8 cellular contexts compared by ENCODE assay signal in the genomic region with DNA sequence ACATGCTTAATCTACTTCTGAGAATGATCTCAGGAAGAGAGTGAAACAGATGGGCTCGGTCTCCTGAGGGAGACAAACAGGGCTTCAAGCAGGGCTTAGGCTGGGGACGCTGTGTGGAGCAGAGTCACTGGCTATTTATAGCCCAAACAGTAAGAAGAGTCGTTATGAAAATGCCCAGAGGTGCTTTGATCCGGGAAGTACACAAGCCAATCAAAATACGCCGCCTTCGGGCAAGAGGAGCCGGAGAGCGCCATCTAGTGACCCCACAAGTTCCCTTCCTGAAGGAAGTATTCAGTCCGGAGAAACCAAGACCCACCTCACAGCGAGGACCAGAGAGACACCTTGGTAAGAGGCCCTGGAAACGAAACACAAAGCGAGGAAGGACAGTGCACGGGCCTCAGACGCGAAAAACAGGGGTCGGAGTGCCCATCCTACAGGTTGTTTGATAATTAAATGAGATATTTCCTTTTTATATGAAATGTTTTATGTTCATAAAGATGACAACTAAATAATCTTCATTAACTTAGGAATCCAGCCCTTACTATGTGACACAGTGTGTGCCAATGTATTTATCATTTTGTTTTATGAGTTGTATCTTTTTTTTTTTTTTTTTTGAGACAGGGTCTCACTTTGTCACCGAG. TPM values are rescaled to one million over a fixed set of nuclear protein-coding genes. Genes with fewer than 3 reads are reported as not detected.
A peak's percentile ranks its signal among the peaks of the same experiment; 100 is the strongest.
DNase-seq lines count a peak whose midpoint lies in the region; ATAC-seq and TF ChIP-seq lines count a peak whose summit lies in the region.

No MANE protein-coding gene starts in this region.

- ATAC-seq in HG03354 (IDR thresholded peaks at IDR 0.05; ENCODE audit: poor library complexity, severe bottlenecking, unreplicated experiment) = peak; percentile 98
- ATAC-seq in central memory CD8-positive, alpha-beta T cell (replicated peaks; ENCODE audit: extremely low read depth, poor library complexity, severe bottlenecking) = peak; percentile 78

- H3K36me3 ChIP-seq in BE2C = no peaks in the 10 kb centered on the region

- H3K4me1 ChIP-seq in BE2C = 0 out of 2 replicates have a peak, but pooled peaks cover 2% of the 10 kb centered on the region

- H3K27me3 ChIP-seq in BE2C = no peaks in the 10 kb centered on the region

- H3K4me1 Mint-ChIP-seq in central memory CD8-positive, alpha-beta T cell = peaks cover 7% of the 10 kb centered on the region

- H3K4me3 Mint-ChIP-seq in central memory CD8-positive, alpha-beta T cell = peak overlapping the region; percentile 31

- peaks cover 6% of the 10 kb centered on the region for H3K9me3 Mint-ChIP-seq in central memory CD8-positive, alpha-beta T cell

- H3K4me3 ChIP-seq in BE2C (ENCODE audit: low read depth, low read length) = 0 out of 2 replicates have a peak overlapping the region, but pooled peaks have one; percentile 13

- peak; percentile 93 for TF ChIP-seq CTCF in BE2C (IDR thresholded peaks at IDR 0.05; ENCODE audit: low read depth, low read length)

- DNase-seq in BE2C (peak; percentile 92), GM19238 (ENCODE audit: insufficient read length, low spot score) (peak; percentile 82), NCI-H446 (lab: John Stamatoyannopoulos, UW) (peak; percentile 78 to 92), left kidney (ENCODE audit: low read depth, low spot score) (peak; percentile 93)
- peak; percentile 41 to 61 (median 52) for DNase-seq in activated CD4-positive, CD25-positive, alpha-beta regulatory T cell (lab: John Stamatoyannopoulos, UW)
- DNase-seq in central memory CD8-positive, alpha-beta T cell (ENCODE audit: low spot score in 2 of 2) = peak; percentile 44 to 66
- DNase-seq in stimulated activated CD4-positive, alpha-beta T cell treated with anti-CD3 and anti-CD28 coated beads, Interleukin-1b, Interleukin-23, amount 100 ng/mL, for 48 hours = peak; percentile 85

- H3K27ac Mint-ChIP-seq in central memory CD8-positive, alpha-beta T cell (ENCODE audit: low read depth) = peak overlapping the region; percentile 14

- H3K27me3 Mint-ChIP-seq in central memory CD8-positive, alpha-beta T cell = peaks cover 7% of the 10 kb centered on the region

- no peaks in the 10 kb centered on the region for H3K9me3 ChIP-seq in BE2C

- peaks cover 6% of the 10 kb centered on the region for H3K36me3 Mint-ChIP-seq in central memory CD8-positive, alpha-beta T cell (ENCODE audit: insufficient read depth)

RNA-seq across cellular contexts. Expression of a gene that starts 25.0 kb away (rescaled TPM):
- polyA plus RNA-seq in BE2C (2012; ENCODE audit: insufficient read depth, insufficient read length, low read depth) = 31.8 TPM

Comparison
In these comparisons a context has a peak if more than half of its experiments do, and no peak if none do; other contexts are left out.
1. Peak in every context shown above with its lines: DNase-seq, ATAC-seq and H3K4me3 ChIP-seq.